In the genomic region with DNA sequence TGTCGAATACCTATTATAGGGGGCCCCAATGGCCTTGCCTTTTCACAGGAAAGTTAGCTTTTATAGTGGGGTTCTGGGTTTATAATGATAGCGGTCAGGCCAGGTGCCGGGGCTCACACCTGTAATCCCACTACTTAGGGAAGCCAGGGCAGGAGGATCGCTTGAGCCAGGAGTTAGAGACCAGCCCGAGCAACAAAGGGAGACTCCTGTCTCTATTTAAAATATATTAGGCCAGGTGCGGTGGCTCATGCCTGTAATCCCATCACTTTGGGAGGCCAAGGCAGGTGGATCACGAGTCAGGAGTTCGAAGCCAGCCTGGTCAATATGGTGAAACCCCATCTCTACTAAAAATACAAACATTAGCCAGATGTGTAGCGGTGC, we compare ENCODE assay signal across 11 cellular contexts. TPM values are rescaled to one million over a fixed set of nuclear protein-coding genes. Genes with fewer than 3 reads are reported as not detected.
DNase-seq lines count a peak whose midpoint lies in the region; ATAC-seq and TF ChIP-seq lines count a peak whose summit lies in the region.
"Had no signal": no experiment of that assay in that cellular context is flagged by ENCODE, and none has a peak within 500 bp of the region (broad histone marks: within the 10 kb centered on the region; RNA-seq: fewer than 3 reads in every experiment).

No MANE protein-coding gene starts in this region.

- DNase-seq in A673 (ENCODE audit: low spot score), result no peak
- DNase-seq in naive B cell, result no peak
- DNase-seq in DMS79 (lab: John Stamatoyannopoulos, UW), result no peak
- DNase-seq: stimulated activated naive CD8-positive, alpha-beta T cell treated with anti-CD3 and anti-CD28 coated beads, Interleukin-15, Interleukin-2, amounts not matched to agents 100 U/mL and 50 U/mL, for 24 hours; upper lobe of right lung had no signal

- intact Hi-C loops in A673 (cut with micrococcal nuclease; ENCODE audit: unreplicated experiment), result loop anchor here (2.0 kb wide), 1 partner anchor 67 kb away; no protein-coding TSS in a partner anchor

- no peaks in the 10 kb centered on the region for H3K9me3 ChIP-seq in A673 (ENCODE audit: low read depth, low read length, poor library complexity, severe bottlenecking)
- H3K9me3 ChIP-seq: SJSA1, upper lobe of right lung had no signal

- no peak overlapping the region for H3K9ac ChIP-seq in KMS-11

- H3K27ac Mint-ChIP-seq in naive B cell, result peak overlapping the region; percentile 82 to 100 (median 99)

- H3K36me3 ChIP-seq in A673 (ENCODE audit: insufficient read depth, low read length, poor library complexity, severe bottlenecking), result peaks cover 19% of the 10 kb centered on the region
- peaks cover 6% of the 10 kb centered on the region; the same call in 1 of the 2 replicates for H3K36me3 ChIP-seq in KMS-11 (ENCODE audit: insufficient read depth)

- H3K4me1 ChIP-seq in A673 (ENCODE audit: insufficient read depth, low read length, poor library complexity, severe bottlenecking) (peaks cover 41% of the 10 kb centered on the region), KMS-11 (ENCODE audit: low read depth, poor library complexity, severe bottlenecking) (peaks cover 33% of the 10 kb centered on the region)
- H3K4me1 ChIP-seq: SJSA1 had no signal

- H3K27me3 Mint-ChIP-seq in naive B cell, result no peaks in the 10 kb centered on the region

- no TSS peak for BruUV-seq in A673 (replicated peaks; lab: Mats Ljungman, UMichigan)

- no peak overlapping the region for H3K4me2 ChIP-seq in KMS-11

- H3K79me2 ChIP-seq in KMS-11 (ENCODE audit: insufficient read depth, low read depth), result peaks cover 3% of the 10 kb centered on the region; the same call in 1 of the 2 replicates

- ATAC-seq in naive B cell (ENCODE audit: low read depth in 2 of 2) (no peak), GM21381 (IDR thresholded peaks at IDR 0.05; ENCODE audit: unreplicated experiment) (no peak), HG03097 (IDR thresholded peaks at IDR 0.05; ENCODE audit: low FRiP score, unreplicated experiment) (no peak)
- ATAC-seq: CD8-positive, alpha-beta T cell; stimulated activated naive CD8-positive, alpha-beta T cell treated with anti-CD3 and anti-CD28 coated beads, Interleukin-15, Interleukin-2, amounts not matched to agents 100 U/mL and 50 U/mL, for 24 hours had no signal

- CTCF ChIA-PET in A673 (lab: Charles Lee), result interaction anchor here (0.6 to 1.9 kb wide), 5 partner anchors 41 to 176 kb away, joined by 4 to 14 read pairs (median 5); no protein-coding TSS in a partner anchor

- POLR2A ChIA-PET in A673 (lab: Charles Lee; ENCODE audit: low non-redundant PET), result no interaction called here

- peaks cover 5% of the 10 kb centered on the region; the same call in 1 of the 2 replicates for H4K20me1 ChIP-seq in KMS-11 (ENCODE audit: insufficient read depth)

- no peak overlapping the region for H3K4me3 Mint-ChIP-seq in naive B cell
- H3K4me3 Mint-ChIP-seq: CD8-positive, alpha-beta T cell had no signal

- H3K27ac ChIP-seq in A673 (ENCODE audit: low read depth, low read length, poor library complexity, severe bottlenecking) (peak overlapping the region; percentile 18), KMS-11 (no peak overlapping the region)
- H3K27ac ChIP-seq: SJSA1, upper lobe of right lung had no signal

- H3K27me3 ChIP-seq in A673 (replicated peaks; ENCODE audit: insufficient read depth, low read depth, low read length, poor library complexity) (no peaks in the 10 kb centered on the region), KMS-11 (ENCODE audit: insufficient read depth, low read depth) (no peaks in the 10 kb centered on the region)
- H3K27me3 ChIP-seq: SJSA1, upper lobe of right lung had no signal

- H3K4me1 Mint-ChIP-seq in naive B cell, result peaks cover 39 to 48% (median 41%) of the 10 kb centered on the region in 3 donors

- peak overlapping the region; percentile 38; the same call in 1 of the 2 replicates for H2AFZ ChIP-seq in KMS-11 (ENCODE audit: low read depth)

- peaks cover 0 to 4% of the 10 kb centered on the region in 2 donors for H3K36me3 Mint-ChIP-seq in naive B cell

- H3K9me3 Mint-ChIP-seq in naive B cell, result peaks cover 0 to 2% (median 0%) of the 10 kb centered on the region in 7 donors
- H3K9me3 Mint-ChIP-seq: CD8-positive, alpha-beta T cell had no signal

- H3K4me3 ChIP-seq in A673 (ENCODE audit: low read depth, low read length, poor library complexity, severe bottlenecking) (no peak overlapping the region), KMS-11 (IDR thresholded peaks at IDR 0.05; ENCODE audit: insufficient read depth, low read depth, low read length) (no peak overlapping the region)
- H3K4me3 ChIP-seq: SJSA1, upper lobe of right lung had no signal

- TF ChIP-seq CTCF in A673 (conservative IDR thresholded peaks at IDR 0.05; ENCODE audit: low read depth, low read length) (no peak), KMS-11 (conservative IDR thresholded peaks at IDR 0.05; ENCODE audit: low read depth, low read length) (no peak)

RNA-seq across cellular contexts. Expression of gene RPS11, which starts 7.3 kb away (rescaled TPM):
- total RNA-seq in A673 (2021), result 2,088 and 2,093 TPM in 2 replicates
- 1,000 to 10,000 TPM; 2,581 to 3,900 (median 3,339) TPM for polyA plus RNA-seq in naive B cell (ENCODE audit: low read depth in 6 of 6)

RNA-seq across cellular contexts. Expression of gene FCGRT, which starts 8.9 kb away (rescaled TPM):
- total RNA-seq in A673 (2021), result 396 and 482 TPM in 2 replicates
- 10 to 100 TPM; 56.7 to 69.7 (median 62.7) TPM for polyA plus RNA-seq in naive B cell (ENCODE audit: low read depth in 6 of 6)

RNA-seq across cellular contexts. Expression of gene RPL13A, which starts 16.2 kb away (rescaled TPM):
- total RNA-seq in A673 (2021), result 2,390 and 2,393 TPM in 2 replicates
- 1,000 to 10,000 TPM; 1,519 to 3,103 (median 2,606) TPM for polyA plus RNA-seq in naive B cell (ENCODE audit: low read depth in 6 of 6)

RNA-seq across cellular contexts. Expression of gene RCN3, which starts 24.2 kb away (rescaled TPM):
- 82.9 and 95.3 TPM in 2 replicates for total RNA-seq in A673 (2021)
- polyA plus RNA-seq in naive B cell (ENCODE audit: low read depth in 6 of 6), result under 1 TPM in 2 of 6 donors, not detected in 4; 0.17 to 0.43 TPM

RNA-seq across cellular contexts. Expression of gene FLT3LG, which starts 29.6 kb away (rescaled TPM):
- total RNA-seq in A673 (2021), result 6.5 and 6.9 TPM in 2 replicates
- 10 to 100 TPM in 5 of 6 donors, 1 to 10 TPM in 1; 9.5 to 15.0 (median 11.4) TPM for polyA plus RNA-seq in naive B cell (ENCODE audit: low read depth in 6 of 6)
- total RNA-seq: astrocyte had no signal
